Comparison of ENCODE assay signal across 1 cellular context in the genomic region with DNA sequence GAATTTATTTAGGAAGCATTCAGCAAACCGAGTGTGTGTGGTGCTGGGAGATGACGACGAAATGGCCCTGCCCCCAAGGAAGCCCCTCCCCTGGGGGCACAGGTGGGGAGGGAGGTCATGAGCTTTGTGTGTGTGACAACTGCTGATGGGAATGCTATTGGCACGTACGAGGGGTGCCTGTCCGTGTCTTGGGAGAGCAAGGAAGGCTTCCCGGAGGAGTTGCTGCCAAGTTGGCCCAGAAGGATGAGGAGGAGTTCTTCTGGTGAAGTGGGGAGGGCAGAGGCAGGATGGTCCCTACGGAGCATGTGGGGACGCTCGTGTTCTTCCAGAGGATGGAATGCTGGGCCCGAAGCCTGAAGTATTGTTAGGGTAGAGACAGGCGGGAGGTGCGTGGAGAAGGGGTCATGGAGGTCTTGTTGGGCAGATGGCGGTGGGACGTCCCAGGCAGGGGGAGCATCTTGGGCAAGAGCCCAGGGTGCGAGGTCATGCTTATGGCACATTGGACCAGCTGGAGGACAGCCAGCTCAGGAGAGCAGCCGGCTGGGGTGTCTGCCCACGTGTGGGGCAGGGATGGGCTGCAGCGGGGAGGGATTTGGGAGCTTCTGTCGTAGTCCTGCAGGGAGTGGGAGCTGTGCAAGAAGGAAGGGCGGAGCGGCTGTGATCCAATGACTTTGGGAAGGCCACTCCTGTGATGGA.
TF ChIP-seq lines count a peak whose summit lies in the region.

No MANE protein-coding gene starts in this region.

TF ChIP-seq in H1, 55 proteins besides CTCF, POLR2A, EP300 and RAD21 (continued from another document):
- TF ChIP-seq, protein P1, sequence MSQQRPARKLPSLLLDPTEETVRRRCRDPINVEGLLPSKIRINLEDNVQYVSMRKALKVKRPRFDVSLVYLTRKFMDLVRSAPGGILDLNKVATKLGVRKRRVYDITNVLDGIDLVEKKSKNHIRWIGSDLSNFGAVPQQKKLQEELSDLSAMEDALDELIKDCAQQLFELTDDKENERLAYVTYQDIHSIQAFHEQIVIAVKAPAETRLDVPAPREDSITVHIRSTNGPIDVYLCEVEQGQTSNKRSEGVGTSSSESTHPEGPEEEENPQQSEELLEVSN (IDR thresholded peaks at IDR 0.05): no peak
- no peak for TF ChIP-seq SIN3A (conservative IDR thresholded peaks at IDR 0.05 in 1 of 2, IDR thresholded peaks at IDR 0.05 in 1 of 2; ENCODE audit: low read depth in 1 of 2, low read length in 2 of 2)
- no peak for TF ChIP-seq SUZ12 (IDR thresholded peaks at IDR 0.05; ENCODE audit: low read length)
- no peak for TF ChIP-seq CBX8 (IDR thresholded peaks at IDR 0.05; ENCODE audit: borderline replicate concordance, low read depth, low read length)
- no peak for TF ChIP-seq RXRA (IDR thresholded peaks at IDR 0.05; ENCODE audit: insufficient read depth, low read depth, low read length)
- no peak for TF ChIP-seq POLR2AphosphoS5 (IDR thresholded peaks at IDR 0.05; ENCODE audit: low read depth, low read length)
- TF ChIP-seq RFX5 (IDR thresholded peaks at IDR 0.05; ENCODE audit: borderline replicate concordance, low read depth, low read length): no peak
- no peak for TF ChIP-seq MAFK (IDR thresholded peaks at IDR 0.05; ENCODE audit: low read depth, low read length)
- TF ChIP-seq BRCA1 (IDR thresholded peaks at IDR 0.05; ENCODE audit: low read depth, low read length): no peak
